Comparison of ENCODE assay signal across 1 cellular context in the genomic region with DNA sequence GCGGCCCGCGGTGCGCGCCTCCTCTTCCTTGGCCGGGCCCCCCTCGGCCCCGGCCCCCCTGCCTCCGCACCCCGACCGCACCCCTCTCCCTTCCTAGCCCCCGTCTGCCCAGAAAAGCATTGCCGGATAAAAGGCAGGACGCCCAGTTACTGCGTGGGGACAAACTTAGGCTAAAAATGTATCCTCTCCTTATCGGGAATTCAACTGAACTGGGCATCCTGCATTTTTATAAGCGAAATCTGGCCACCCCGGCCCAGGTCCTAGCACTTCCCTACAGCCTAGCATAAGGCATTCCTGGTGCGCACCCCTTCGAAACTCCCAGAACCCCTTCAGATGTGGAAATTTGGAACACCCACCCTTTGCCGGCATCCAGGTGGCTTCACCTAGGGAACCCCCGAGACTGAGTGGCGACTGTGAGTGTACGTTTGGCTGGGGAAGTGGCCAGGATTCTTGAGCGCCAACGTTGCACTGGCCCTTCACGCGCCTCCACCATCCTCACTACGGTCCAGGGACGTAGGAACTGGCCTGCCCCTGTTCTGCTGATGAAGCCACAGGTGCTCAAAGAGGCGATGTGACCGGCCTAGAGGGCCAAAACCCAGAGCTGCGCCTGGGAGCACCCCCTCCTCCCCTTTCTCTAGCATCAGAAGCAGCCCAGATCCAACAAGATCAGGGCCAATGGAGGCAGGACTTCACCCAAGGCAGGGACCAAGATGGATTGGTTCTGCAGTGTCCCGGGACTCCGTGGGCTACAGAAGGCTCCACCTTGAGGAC.
TF ChIP-seq lines count a peak whose summit lies in the region.

No MANE protein-coding gene starts in this region.

TF ChIP-seq in IMR-90, 13 proteins besides CTCF, POLR2A, EP300 and RAD21 (continued from another document):
- TF ChIP-seq, protein P1, sequence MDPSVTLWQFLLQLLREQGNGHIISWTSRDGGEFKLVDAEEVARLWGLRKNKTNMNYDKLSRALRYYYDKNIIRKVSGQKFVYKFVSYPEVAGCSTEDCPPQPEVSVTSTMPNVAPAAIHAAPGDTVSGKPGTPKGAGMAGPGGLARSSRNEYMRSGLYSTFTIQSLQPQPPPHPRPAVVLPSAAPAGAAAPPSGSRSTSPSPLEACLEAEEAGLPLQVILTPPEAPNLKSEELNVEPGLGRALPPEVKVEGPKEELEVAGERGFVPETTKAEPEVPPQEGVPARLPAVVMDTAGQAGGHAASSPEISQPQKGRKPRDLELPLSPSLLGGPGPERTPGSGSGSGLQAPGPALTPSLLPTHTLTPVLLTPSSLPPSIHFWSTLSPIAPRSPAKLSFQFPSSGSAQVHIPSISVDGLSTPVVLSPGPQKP (IDR thresholded peaks at IDR 0.05; ENCODE audit: borderline replicate concordance, low read depth, low read length), result no peak
- TF ChIP-seq MAZ (IDR thresholded peaks at IDR 0.05; ENCODE audit: borderline replicate concordance, low read depth, low read length) (no peak), CHD1 (IDR thresholded peaks at IDR 0.05; ENCODE audit: low read depth, low read length) (no peak)
